In genomic region chr9:14428781-14429230, GRCh38 we compare ENCODE assay signal across 8 cellular contexts.
A peak's percentile ranks its signal among the peaks of the same experiment; 100 is the strongest.
DNase-seq lines count a peak whose midpoint lies in the region; ATAC-seq and TF ChIP-seq lines count a peak whose summit lies in the region.

No MANE protein-coding gene starts in this region.

- WGBS in right lobe of liver (ENCODE audit: insufficient coverage, low coverage, low lambda C conversion rate, missing lambda C conversion rate): 5% methylated on average over 11 of the region's 11 CpGs

- H3K36me3 ChIP-seq in SU-DHL-6 (ENCODE audit: low read length): no peaks in the 10 kb centered on the region
- no peaks in the 10 kb centered on the region for H3K36me3 ChIP-seq in right lobe of liver

- H2AFZ ChIP-seq in SU-DHL-6 (ENCODE audit: low read depth, low read length, severe bottlenecking): peak overlapping the region; percentile 21

- H3K27ac ChIP-seq in SU-DHL-6 (ENCODE audit: low read depth, low read length) (no peak overlapping the region), right lobe of liver (no peak overlapping the region)

- intact Hi-C loops in right lobe of liver (cut with DNase I): no loop called here

- H3K9ac ChIP-seq in SU-DHL-6 (ENCODE audit: low read length): no peak overlapping the region

- peaks cover 3% of the 10 kb centered on the region for H3K4me1 Mint-ChIP-seq in stimulated activated naive CD8-positive, alpha-beta T cell treated with anti-CD3 and anti-CD28 coated beads, Interleukin-15, amount 100 ng/mL, for 72 hours

- H3K27ac Mint-ChIP-seq in stimulated activated naive CD8-positive, alpha-beta T cell treated with anti-CD3 and anti-CD28 coated beads, Interleukin-15, amount 100 ng/mL, for 72 hours: no peak overlapping the region

- H3K27me3 ChIP-seq in SU-DHL-6 (ENCODE audit: low read length) (no peaks in the 10 kb centered on the region), right lobe of liver (no peaks in the 10 kb centered on the region)

- H3K4me1 ChIP-seq in right lobe of liver: no peaks in the 10 kb centered on the region

- H3K9me3 ChIP-seq in SU-DHL-6 (ENCODE audit: insufficient read depth, low read length): no peaks in the 10 kb centered on the region
- H3K9me3 ChIP-seq in right lobe of liver: no peaks in the 10 kb centered on the region

- no peak overlapping the region for H3K4me3 Mint-ChIP-seq in stimulated activated naive CD8-positive, alpha-beta T cell treated with anti-CD3 and anti-CD28 coated beads, Interleukin-15, amount 100 ng/mL, for 72 hours

- no peaks in the 10 kb centered on the region for H4K20me1 ChIP-seq in SU-DHL-6 (ENCODE audit: low read depth, low read length)

- H3K9me3 Mint-ChIP-seq in stimulated activated naive CD8-positive, alpha-beta T cell treated with anti-CD3 and anti-CD28 coated beads, Interleukin-15, amount 100 ng/mL, for 72 hours: no peaks in the 10 kb centered on the region

- no peaks in the 10 kb centered on the region for H3F3A ChIP-seq in SU-DHL-6 (ENCODE audit: insufficient read depth)

- H3K79me2 ChIP-seq in SU-DHL-6 (ENCODE audit: insufficient read depth, low read length): no peaks in the 10 kb centered on the region

- H3K4me3 ChIP-seq in SU-DHL-6 (ENCODE audit: insufficient read depth, low read length, poor library complexity, severe bottlenecking) (no peak overlapping the region), choroid plexus epithelial cell (ENCODE audit: low read depth, low read length) (no peak overlapping the region), right lobe of liver (no peak overlapping the region)

- TF ChIP-seq POLR2A in right lobe of liver (IDR thresholded peaks at IDR 0.05): no peak

- ATAC-seq in GM21717 (IDR thresholded peaks at IDR 0.05; ENCODE audit: unreplicated experiment) (peak; percentile 57), right lobe of liver (peak; percentile 68 to 78 (median 73)), GM19324 (IDR thresholded peaks at IDR 0.05; ENCODE audit: low FRiP score, unreplicated experiment) (no peak)
- ATAC-seq in stimulated activated naive CD8-positive, alpha-beta T cell treated with anti-CD3 and anti-CD28 coated beads, Interleukin-15, amount 100 ng/mL, for 72 hours: no peak

- no peak overlapping the region for H3K4me2 ChIP-seq in SU-DHL-6 (ENCODE audit: low read depth, low read length, poor library complexity, severe bottlenecking)

- peaks cover 35% of the 10 kb centered on the region for H3K27me3 Mint-ChIP-seq in stimulated activated naive CD8-positive, alpha-beta T cell treated with anti-CD3 and anti-CD28 coated beads, Interleukin-15, amount 100 ng/mL, for 72 hours

- DNase-seq in DMS 273 treated with DMSO at 0.1 percent for 48 hours (lab: John Stamatoyannopoulos, UW): peak; percentile 25
- DNase-seq in NCI-H1092 (lab: John Stamatoyannopoulos, UW): peak; percentile 18
- peak; percentile 86 for DNase-seq in choroid plexus epithelial cell (ENCODE audit: low read depth)
- peak; percentile 55 to 66 (median 62) for DNase-seq in right lobe of liver
- peak; percentile 20 to 26 for DNase-seq in stimulated activated naive CD8-positive, alpha-beta T cell treated with anti-CD3 and anti-CD28 coated beads, Interleukin-15, amount 100 ng/mL, for 72 hours

- TF ChIP-seq CTCF in SU-DHL-6 (IDR thresholded peaks at IDR 0.05; ENCODE audit: insufficient read depth, low read length, poor library complexity, severe bottlenecking) (peak; percentile 86), choroid plexus epithelial cell (conservative IDR thresholded peaks at IDR 0.05; ENCODE audit: low read depth, low read length) (peak; percentile 84), right lobe of liver (IDR thresholded peaks at IDR 0.05) (peak; percentile 41 to 88 (median 82))

- no peaks in the 10 kb centered on the region for H3K9me2 ChIP-seq in SU-DHL-6 (replicated peaks; ENCODE audit: insufficient read depth, low read length)

Comparison
In these comparisons a context has a peak if more than half of its experiments do, and no peak if none do; other contexts are left out.
1. DNase-seq: peak in every context shown above with its lines; median percentile 86 in choroid plexus epithelial cell; 62 in right lobe of liver; 25 in DMS 273 treated with DMSO at 0.1 percent for 48 hours; 23 in stimulated activated naive CD8-positive, alpha-beta T cell treated with anti-CD3 and anti-CD28 coated beads, Interleukin-15, amount 100 ng/mL, for 72 hours; 18 in NCI-H1092.
2. ATAC-seq: peak in GM21717 (single experiment) and right lobe of liver (4 of 4); none in stimulated activated naive CD8-positive, alpha-beta T cell treated with anti-CD3 and anti-CD28 coated beads, Interleukin-15, amount 100 ng/mL, for 72 hours (single experiment) and GM19324 (single experiment).
3. Peak in every context shown above with its lines, with median percentiles within 50 percentile points of each other: CTCF ChIP-seq.